Comparison of ENCODE assay signal across 10 cellular contexts in genomic region chr1:234604393-234604725, GRCh38. TPM values are rescaled to one million over a fixed set of nuclear protein-coding genes. Genes with fewer than 3 reads are reported as not detected.
A peak's percentile ranks its signal among the peaks of the same experiment; 100 is the strongest.
DNase-seq lines count a peak whose midpoint lies in the region; ATAC-seq and TF ChIP-seq lines count a peak whose summit lies in the region.
"Had no signal": no experiment of that assay in that cellular context is flagged by ENCODE, and none has a peak within 500 bp of the region (broad histone marks: within the 10 kb centered on the region; RNA-seq: fewer than 3 reads in every experiment).

No MANE protein-coding gene starts in this region.

- DNase-seq in T-helper 2 cell treated with Interferon-gamma antibody and Interleukin-4, amounts not matched to agents 5 μg/mL and 100 μg/mL, for 36 hours (ENCODE audit: low spot score) = no peak
- DNase-seq in T-helper 2 cell (no peak), left lung (no peak), testis (no peak), mesenteric fat pad (ENCODE audit: low spot score) (no peak), Ammon's horn (ENCODE audit: low spot score) (no peak), GM19240 (ENCODE audit: insufficient read length, low spot score) (no peak)
- no peak for DNase-seq in activated naive CD8-positive, alpha-beta T cell treated with anti-CD3 and anti-CD28 coated beads, Interleukin-2, amount 50 U/mL, for 24 hours
- DNase-seq: activated CD4-positive, alpha-beta T cell treated with anti-CD3 and anti-CD28 coated beads, Interleukin-2, amount 50 U/mL, for 1 hour; COR-L47 had no signal

- no peak for ATAC-seq in activated naive CD8-positive, alpha-beta T cell treated with anti-CD3 and anti-CD28 coated beads, Interleukin-2, amount 50 U/mL, for 24 hours
- no peak for ATAC-seq in left lung

- H3K9me3 ChIP-seq in left lung (no peaks in the 10 kb centered on the region), testis (no peaks in the 10 kb centered on the region)

- peaks cover 60% of the 10 kb centered on the region for H3K4me1 Mint-ChIP-seq in T-helper 2 cell treated with Interferon-gamma antibody and Interleukin-4, amounts not matched to agents 5 μg/mL and 100 μg/mL, for 36 hours (ENCODE audit: low read depth)
- H3K4me1 Mint-ChIP-seq in activated naive CD8-positive, alpha-beta T cell treated with anti-CD3 and anti-CD28 coated beads, Interleukin-2, amount 50 U/mL, for 24 hours = peaks cover 70% of the 10 kb centered on the region

- no peaks in the 10 kb centered on the region for H3K9me3 Mint-ChIP-seq in T-helper 2 cell treated with Interferon-gamma antibody and Interleukin-4, amounts not matched to agents 5 μg/mL and 100 μg/mL, for 36 hours
- H3K9me3 Mint-ChIP-seq in activated naive CD8-positive, alpha-beta T cell treated with anti-CD3 and anti-CD28 coated beads, Interleukin-2, amount 50 U/mL, for 24 hours = no peaks in the 10 kb centered on the region

- intact Hi-C loops in left lung (cut with DNase I) (loop anchor here in 1 of 2 donors (10.0 kb wide), 1 partner anchor 380 kb away; no protein-coding TSS in a partner anchor), testis (cut with DNase I; ENCODE audit: low total_unique reads) (loop anchor here (5.0 kb wide), 1 partner anchor 72 kb away; no protein-coding TSS in a partner anchor)

- H3K4me1 ChIP-seq in left lung (peaks cover 30 to 82% of the 10 kb centered on the region in 2 donors), testis (peaks cover 46% of the 10 kb centered on the region)

- no peak for TF ChIP-seq POLR2A in testis (IDR thresholded peaks at IDR 0.05)

- H3K27me3 ChIP-seq in left lung = no peaks in the 10 kb centered on the region
- H3K27me3 ChIP-seq in testis = no peaks in the 10 kb centered on the region

- H3K36me3 Mint-ChIP-seq in T-helper 2 cell treated with Interferon-gamma antibody and Interleukin-4, amounts not matched to agents 5 μg/mL and 100 μg/mL, for 36 hours (ENCODE audit: low read depth) = peaks cover 58% of the 10 kb centered on the region
- H3K36me3 Mint-ChIP-seq in activated naive CD8-positive, alpha-beta T cell treated with anti-CD3 and anti-CD28 coated beads, Interleukin-2, amount 50 U/mL, for 24 hours (ENCODE audit: low read depth) = peaks cover 56% of the 10 kb centered on the region

- H3K27ac Mint-ChIP-seq in T-helper 2 cell treated with Interferon-gamma antibody and Interleukin-4, amounts not matched to agents 5 μg/mL and 100 μg/mL, for 36 hours = peak overlapping the region; percentile 87
- H3K27ac Mint-ChIP-seq in activated naive CD8-positive, alpha-beta T cell treated with anti-CD3 and anti-CD28 coated beads, Interleukin-2, amount 50 U/mL, for 24 hours = peak overlapping the region; percentile 88

- H3K27me3 Mint-ChIP-seq in T-helper 2 cell treated with Interferon-gamma antibody and Interleukin-4, amounts not matched to agents 5 μg/mL and 100 μg/mL, for 36 hours (ENCODE audit: low read depth) = no peaks in the 10 kb centered on the region
- H3K27me3 Mint-ChIP-seq in activated naive CD8-positive, alpha-beta T cell treated with anti-CD3 and anti-CD28 coated beads, Interleukin-2, amount 50 U/mL, for 24 hours = peaks cover 2% of the 10 kb centered on the region

- peak overlapping the region; percentile 99 to 100 for H3K27ac ChIP-seq in left lung
- peak overlapping the region; percentile 96 to 100 for H3K27ac ChIP-seq in testis

- peak overlapping the region; percentile 68 to 82 for H3K4me3 ChIP-seq in left lung
- H3K4me3 ChIP-seq in testis = peak overlapping the region; percentile 76 to 79

- TF ChIP-seq CTCF in left lung (IDR thresholded peaks at IDR 0.05) = no peak
- TF ChIP-seq CTCF in testis (IDR thresholded peaks at IDR 0.05) = no peak

- H3K36me3 ChIP-seq in left lung (peaks cover 0 to 21% of the 10 kb centered on the region in 2 donors), testis (ENCODE audit: low read depth, missing control alignments) (no peaks in the 10 kb centered on the region)

- peak overlapping the region; percentile 92 for H3K4me3 Mint-ChIP-seq in T-helper 2 cell treated with Interferon-gamma antibody and Interleukin-4, amounts not matched to agents 5 μg/mL and 100 μg/mL, for 36 hours
- H3K4me3 Mint-ChIP-seq in activated naive CD8-positive, alpha-beta T cell treated with anti-CD3 and anti-CD28 coated beads, Interleukin-2, amount 50 U/mL, for 24 hours = peak overlapping the region; percentile 93

RNA-seq across cellular contexts. Expression of gene IRF2BP2, which starts 5.6 kb away (rescaled TPM):
- 100 to 1,000 TPM; 114 to 135 TPM for total RNA-seq in left lung
- 10 to 100 TPM; 82.0 to 96.6 TPM for total RNA-seq in testis
- 100 TPM for polyA plus RNA-seq in testis (ENCODE audit: insufficient read depth, low read depth, low replicate concordance)
- 108 TPM for total RNA-seq in mesenteric fat pad
